ENCODE assay signal across 27 cellular contexts in the genomic region with DNA sequence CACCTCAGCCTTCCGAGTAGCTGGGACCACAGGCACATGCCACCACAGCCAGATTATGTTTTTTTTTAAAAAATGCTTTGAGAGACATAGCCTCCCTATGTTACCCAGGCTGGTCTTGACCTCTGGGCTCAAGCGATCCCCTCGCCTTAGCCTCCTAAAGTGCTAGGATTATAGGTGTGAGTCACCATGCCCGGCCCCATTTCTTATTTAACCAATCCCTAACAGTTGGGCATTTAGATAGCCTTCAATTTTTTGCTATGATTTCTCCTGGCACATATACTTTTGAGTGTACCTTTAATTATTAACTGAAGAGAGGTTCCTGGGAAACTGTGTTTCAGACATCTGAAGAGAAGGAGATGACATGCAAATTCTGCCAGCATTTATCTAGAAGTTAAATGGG.
"Had no signal": no experiment of that assay in that cellular context is flagged by ENCODE, and none has a peak within 500 bp of the region (broad histone marks: within the 10 kb centered on the region; RNA-seq: fewer than 3 reads in every experiment).

No MANE protein-coding gene starts in this region.

- H3K9ac ChIP-seq: neural progenitor cell, parathyroid adenoma had no signal

- H3K4me3 ChIP-seq: neural progenitor cell, ovary, psoas muscle, right lobe of liver, sigmoid colon, stomach, thoracic aorta, thyroid gland, tibial nerve, upper lobe of left lung, vagina had no signal

- H3K27ac ChIP-seq: neural progenitor cell, ovary, parathyroid adenoma, psoas muscle, right lobe of liver, sigmoid colon, stomach, thoracic aorta, thyroid gland, tibial nerve, upper lobe of left lung, vagina had no signal

- H3K36me3 Mint-ChIP-seq: neural progenitor cell; stimulated activated effector memory CD8-positive, alpha-beta T cell treated with anti-CD3 and anti-CD28 coated beads, Interleukin-12 subunit alpha, Interleukin-12 subunit beta, amount 100 ng/mL, for 72 hours; stimulated activated naive B cell treated with anti-CD40 and anti-IgM and Interleukin-4, amounts not matched to agents 10 μg/mL and 1 μg/mL and 100 μg/mL, for 72 hours had no signal

- H3K4me1 Mint-ChIP-seq: neural progenitor cell; stimulated activated effector memory CD8-positive, alpha-beta T cell treated with anti-CD3 and anti-CD28 coated beads, Interleukin-12 subunit alpha, Interleukin-12 subunit beta, amount 100 ng/mL, for 72 hours had no signal

- DNase-seq: occipital lobe; ovary; posterior cingulate gyrus; psoas muscle; right cardiac atrium; right lobe of liver; sigmoid colon; small intestine; stimulated activated CD4-positive, alpha-beta T cell treated with anti-CD3 and anti-CD28 coated beads, Interleukin-15, amount 100 ng/mL, for 24 hours; stimulated activated CD4-positive, alpha-beta T cell treated with anti-CD3 and anti-CD28 coated beads, Interleukin-2, amount 100 ng/mL, for 24 hours; stimulated activated CD4-positive, alpha-beta T cell treated with anti-CD3 and anti-CD28 coated beads, Interleukin-2, amount 100 ng/mL, for 48 hours; stimulated activated CD4-positive, alpha-beta T cell treated with anti-CD3 and anti-CD28 coated beads, Interleukin-4, amount 100 ng/mL, for 24 hours; stimulated activated naive B cell treated with anti-CD40 and anti-IgM and Interleukin-4, amounts not matched to agents 10 μg/mL and 1 μg/mL and 100 μg/mL, for 72 hours; stimulated activated naive CD4-positive, alpha-beta T cell treated with Interleukin-2 at 50 U/mL for 16 hours; stomach; thyroid gland; upper lobe of left lung had no signal

- H3K27me3 Mint-ChIP-seq: progenitor cell of endocrine pancreas; stimulated activated naive B cell treated with anti-CD40 and anti-IgM and Interleukin-4, amounts not matched to agents 10 μg/mL and 1 μg/mL and 100 μg/mL, for 72 hours; stimulated activated naive CD8-positive, alpha-beta T cell treated with anti-CD3 and anti-CD28 coated beads, Interleukin-15, Interleukin-2, amounts not matched to agents 100 ng/mL and 50 ng/mL, for 24 hours had no signal

- H3K9me3 ChIP-seq: ovary, psoas muscle, right lobe of liver, sigmoid colon, stomach, thoracic aorta, thyroid gland, tibial nerve, upper lobe of left lung, vagina had no signal

- H3K27me3 ChIP-seq: neural progenitor cell, ovary, right lobe of liver, sigmoid colon, stomach, thyroid gland, tibial nerve, upper lobe of left lung, vagina had no signal

- FAIRE-seq: small intestine, urothelium cell line had no signal

- H3K4me1 ChIP-seq: neural progenitor cell, parathyroid adenoma, psoas muscle, right lobe of liver, sigmoid colon, stomach, thyroid gland, upper lobe of left lung, vagina had no signal

- H3K4me2 ChIP-seq: neural progenitor cell had no signal

- H3K9me3 Mint-ChIP-seq: nephron; neural progenitor cell; stimulated activated effector memory CD8-positive, alpha-beta T cell treated with anti-CD3 and anti-CD28 coated beads, Interleukin-12 subunit alpha, Interleukin-12 subunit beta, amount 100 ng/mL, for 72 hours; stimulated activated naive CD8-positive, alpha-beta T cell treated with anti-CD3 and anti-CD28 coated beads, Interleukin-15, Interleukin-2, amounts not matched to agents 100 ng/mL and 50 ng/mL, for 24 hours had no signal

- H2AFZ ChIP-seq: neural progenitor cell, parathyroid adenoma had no signal

- H3K4me3 Mint-ChIP-seq: nephron; neural progenitor cell; stimulated activated effector memory CD8-positive, alpha-beta T cell treated with anti-CD3 and anti-CD28 coated beads, Interleukin-12 subunit alpha, Interleukin-12 subunit beta, amount 100 ng/mL, for 72 hours; stimulated activated naive B cell treated with anti-CD40 and anti-IgM and Interleukin-4, amounts not matched to agents 10 μg/mL and 1 μg/mL and 100 μg/mL, for 72 hours; stimulated activated naive CD8-positive, alpha-beta T cell treated with anti-CD3 and anti-CD28 coated beads, Interleukin-15, Interleukin-2, amounts not matched to agents 100 ng/mL and 50 ng/mL, for 24 hours had no signal

- H3K79me2 ChIP-seq: parathyroid adenoma had no signal

- H3K27ac Mint-ChIP-seq: neural progenitor cell; progenitor cell of endocrine pancreas; stimulated activated effector memory CD8-positive, alpha-beta T cell treated with anti-CD3 and anti-CD28 coated beads, Interleukin-12 subunit alpha, Interleukin-12 subunit beta, amount 100 ng/mL, for 72 hours; stimulated activated naive B cell treated with anti-CD40 and anti-IgM and Interleukin-4, amounts not matched to agents 10 μg/mL and 1 μg/mL and 100 μg/mL, for 72 hours; stimulated activated naive CD8-positive, alpha-beta T cell treated with anti-CD3 and anti-CD28 coated beads, Interleukin-15, Interleukin-2, amounts not matched to agents 100 ng/mL and 50 ng/mL, for 24 hours had no signal

- ATAC-seq: psoas muscle; right cardiac atrium; right lobe of liver; stimulated activated effector memory CD8-positive, alpha-beta T cell treated with anti-CD3 and anti-CD28 coated beads, Interleukin-12 subunit alpha, Interleukin-12 subunit beta, amount 100 ng/mL, for 72 hours; stimulated activated naive B cell treated with anti-CD40 and anti-IgM and Interleukin-4, amounts not matched to agents 10 μg/mL and 1 μg/mL and 100 μg/mL, for 72 hours had no signal

- H3K36me3 ChIP-seq: neural progenitor cell, ovary, right lobe of liver, sigmoid colon, stomach, thoracic aorta, thyroid gland, tibial nerve, upper lobe of left lung, vagina had no signal
